Comparison of ENCODE assay signal across 8 cellular contexts in the genomic region with DNA sequence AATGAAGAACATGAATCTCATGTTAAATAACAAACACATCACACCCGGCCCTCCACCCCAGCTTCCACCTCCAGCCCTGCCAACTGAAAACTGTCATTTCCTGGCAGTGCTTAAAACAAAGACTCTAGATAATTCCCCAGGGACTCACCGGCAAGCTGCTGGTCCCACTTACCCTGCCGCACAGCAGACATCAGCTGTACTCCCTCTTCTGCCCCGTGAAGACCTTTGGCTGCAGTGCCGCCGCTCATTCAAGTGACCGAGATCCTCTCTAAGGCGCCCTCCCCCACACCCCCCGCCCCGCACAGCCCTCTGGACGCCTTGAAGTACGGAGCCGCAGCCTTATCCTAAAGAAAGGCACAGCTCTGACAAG. TPM values are rescaled to one million over a fixed set of nuclear protein-coding genes. Genes with fewer than 3 reads are reported as not detected.
A peak's percentile ranks its signal among the peaks of the same experiment; 100 is the strongest.
DNase-seq lines count a peak whose midpoint lies in the region; ATAC-seq, FAIRE-seq and TF ChIP-seq lines count a peak whose summit lies in the region.

No MANE protein-coding gene starts in this region.

- TF ChIP-seq CTCF in PC-3 (conservative IDR thresholded peaks at IDR 0.05; ENCODE audit: low read depth, low read length) (no peak), breast epithelium (IDR thresholded peaks at IDR 0.05) (no peak)

- intact Hi-C loops in PC-3 (cut with micrococcal nuclease) (loop anchor here (1.0 to 10.0 kb wide), 3 partner anchors 14 to 267 kb away; a partner anchor contains a TSS), breast epithelium (cut with DNase I; ENCODE audit: low total_unique reads) (no loop called here)

- H3K27me3 ChIP-seq in PC-3 (ENCODE audit: low read length) (no peaks in the 10 kb centered on the region), breast epithelium (no peaks in the 10 kb centered on the region), small intestine (ENCODE audit: control insufficient read depth in 2 of 2, insufficient read depth in 2 of 2, low read length in 2 of 2) (no peaks in the 10 kb centered on the region)

- peaks cover 6% of the 10 kb centered on the region for H3F3A ChIP-seq in PC-3 (ENCODE audit: low read length, unreplicated experiment)

- no peak for FAIRE-seq in small intestine (lab: Jason Lieb, UNC)
- FAIRE-seq in RCC 7860 (lab: Jason Lieb, UNC): no peak

- H3K9me3 ChIP-seq in PC-3 (ENCODE audit: low read length) (no peaks in the 10 kb centered on the region), breast epithelium (no peaks in the 10 kb centered on the region), small intestine (ENCODE audit: control insufficient read depth, low read depth) (no peaks in the 10 kb centered on the region)

- H3K4me1 ChIP-seq in PC-3 (ENCODE audit: insufficient read depth, low read length) (peaks cover 38% of the 10 kb centered on the region), breast epithelium (peaks cover 0 to 5% of the 10 kb centered on the region in 2 donors), small intestine (ENCODE audit: control insufficient read depth in 2 of 2, insufficient read depth in 1 of 2, low read depth in 1 of 2, low read length in 1 of 2) (peaks cover 8 to 19% of the 10 kb centered on the region in 2 donors)

- CTCF ChIA-PET in PC-3 (lab: Charles Lee): interaction anchor here (2.6 kb wide), 1 partner anchor 41 kb away, joined by 15 read pairs; no protein-coding TSS in a partner anchor

- H3K27ac ChIP-seq in PC-3 (ENCODE audit: low read length) (peak overlapping the region; percentile 96), breast epithelium (peak overlapping the region; percentile 85 to 93), small intestine (ENCODE audit: low read depth in 1 of 2, low read length in 1 of 2) (peak overlapping the region; percentile 93 to 98)

- BruUV-seq in PC-3 (replicated peaks; lab: Mats Ljungman, UMichigan): no TSS peak

- peak overlapping the region; percentile 69 for H3K9ac ChIP-seq in PC-3 (ENCODE audit: low read length)

- 0 to 1% (median 0%) methylated on average over 13 of the region's 13 CpGs for WGBS in small intestine, 3 donors

- H3K36me3 ChIP-seq in PC-3 (ENCODE audit: low read depth, low read length) (no peaks in the 10 kb centered on the region), breast epithelium (no peaks in the 10 kb centered on the region), small intestine (ENCODE audit: control insufficient read depth in 2 of 2, insufficient read depth in 2 of 2, low read length in 2 of 2) (no peaks in the 10 kb centered on the region)

- DNase-seq in C1 segment of cervical spinal cord (lab: John Stamatoyannopoulos, UW): peak in 8 of 14 donors; percentile 36 to 77 (median 64)
- peak; percentile 26 for DNase-seq in PC-3
- no peak for DNase-seq in breast epithelium (ENCODE audit: low spot score in 2 of 2)
- peak; percentile 61 for DNase-seq in iris pigment epithelial cell (ENCODE audit: low read depth)
- peak; percentile 68 for DNase-seq in small intestine
- no peak for DNase-seq in RCC 7860 (ENCODE audit: low spot score)

- H3K79me2 ChIP-seq in PC-3 (ENCODE audit: low read length): peaks cover 41% of the 10 kb centered on the region

- TF ChIP-seq POLR2A in breast epithelium (IDR thresholded peaks at IDR 0.05): no peak

- POLR2A ChIA-PET in PC-3 (lab: Charles Lee; ENCODE audit: unreplicated experiment): interaction anchor here (0.6 to 1.1 kb wide), 7 partner anchors 9 to 892 kb away, joined by 3 to 9 read pairs (median 5); no protein-coding TSS in a partner anchor

- H3K9me2 ChIP-seq in PC-3 (replicated peaks; ENCODE audit: low read length): no peaks in the 10 kb centered on the region

- ATAC-seq in GM18858 (IDR thresholded peaks at IDR 0.05; ENCODE audit: unreplicated experiment) (peak; percentile 30), HG03378 (IDR thresholded peaks at IDR 0.05; ENCODE audit: unreplicated experiment) (peak; percentile 56), PC-3 (peak; percentile 8)

- peak overlapping the region; percentile 87 for H3K4me2 ChIP-seq in PC-3 (ENCODE audit: low read length)

- peak overlapping the region; percentile 73 for H3K4me3 ChIP-seq in PC-3 (ENCODE audit: low read length)
- H3K4me3 ChIP-seq in breast epithelium: peak overlapping the region; percentile 69 to 81 (median 71)
- peak overlapping the region; percentile 80 to 87 for H3K4me3 ChIP-seq in small intestine (ENCODE audit: low read depth in 1 of 2, low read length in 2 of 2)

- H4K20me1 ChIP-seq in PC-3 (ENCODE audit: low read length): no peaks in the 10 kb centered on the region

- peak overlapping the region; percentile 63 for H2AFZ ChIP-seq in PC-3 (ENCODE audit: low read length)

RNA-seq across cellular contexts. Expression of a gene that starts 0.5 kb away (rescaled TPM):
- total RNA-seq in PC-3 (2014; rRNA removed) (24.6 and 27.4 TPM in 2 replicates), breast epithelium (100 to 1,000 TPM in 1 of 3 donors, 10 to 100 TPM in 2; 42.1 to 106 (median 72.8) TPM)
- polyA plus RNA-seq in small intestine: 100 to 1,000 TPM; 166 to 968 (median 721) TPM

Comparison
In these comparisons a context has a peak if more than half of its experiments do, and no peak if none do; other contexts are left out.
1. DNase-seq: peak in C1 segment of cervical spinal cord (8 of 14), PC-3 (single experiment), iris pigment epithelial cell (single experiment) and small intestine (single experiment); none in breast epithelium (0 of 2) and RCC 7860 (single experiment).
2. Peak in every context shown above with its lines, with median percentiles within 50 percentile points of each other: ATAC-seq, H3K27ac ChIP-seq and H3K4me3 ChIP-seq.